Comparison of ENCODE assay signal across 13 cellular contexts in the genomic region with DNA sequence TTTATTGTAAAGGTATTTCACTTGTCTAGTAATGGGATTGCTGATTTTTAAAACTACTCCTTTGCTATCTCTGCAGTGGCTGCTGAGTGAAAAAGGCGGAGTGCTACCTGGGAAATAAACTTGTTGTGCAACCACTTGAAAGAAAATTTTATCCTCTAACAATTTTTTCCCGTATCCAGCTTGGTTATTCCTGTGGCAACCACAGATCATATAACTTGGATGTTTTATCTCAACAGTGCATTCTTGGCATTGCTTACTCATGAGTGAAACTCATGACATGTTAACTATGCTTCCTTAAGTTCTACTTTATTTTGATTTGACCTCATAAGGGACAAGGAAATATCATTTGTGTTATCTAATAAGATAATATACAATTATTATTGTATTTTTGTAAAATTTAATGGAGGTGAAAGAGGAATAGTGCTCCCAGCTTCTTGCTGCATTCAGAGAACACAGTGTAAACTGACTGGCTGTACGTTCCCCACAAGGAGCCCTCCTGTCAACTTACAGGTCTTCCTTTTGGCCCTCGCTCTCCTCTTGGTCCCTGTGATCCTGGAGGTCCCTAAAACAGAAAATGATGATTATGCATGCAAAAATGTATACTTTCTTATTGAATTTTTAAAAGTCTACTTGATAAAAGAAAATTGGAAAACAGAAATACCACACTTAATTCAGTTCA.
A peak's percentile ranks its signal among the peaks of the same experiment; 100 is the strongest.
DNase-seq lines count a peak whose midpoint lies in the region; ATAC-seq and TF ChIP-seq lines count a peak whose summit lies in the region.
"Had no signal": no experiment of that assay in that cellular context is flagged by ENCODE, and none has a peak within 500 bp of the region (broad histone marks: within the 10 kb centered on the region; RNA-seq: fewer than 3 reads in every experiment).

No MANE protein-coding gene starts in this region.

- peaks cover 56% of the 10 kb centered on the region for H3K36me3 Mint-ChIP-seq in osteocyte (ENCODE audit: unreplicated experiment)
- H3K36me3 Mint-ChIP-seq in stimulated activated effector memory CD8-positive, alpha-beta T cell treated with anti-CD3 and anti-CD28 coated beads, Interleukin-12 subunit alpha, Interleukin-12 subunit beta, amount 100 ng/mL, for 72 hours, result no peaks in the 10 kb centered on the region

- TSS peak; percentile 46 for BruUV-seq in PC-3 (replicated peaks; lab: Mats Ljungman, UMichigan)

- H3K4me2 ChIP-seq in PC-3 (ENCODE audit: low read length), result 0 out of 2 replicates have a peak overlapping the region, but pooled peaks have one; percentile 27
- H3K4me2 ChIP-seq: GM23338 had no signal

- CTCF ChIA-PET in PC-3 (lab: Charles Lee), result no interaction called here

- no peaks in the 10 kb centered on the region for H3K9me3 Mint-ChIP-seq in osteocyte (ENCODE audit: unreplicated experiment)
- H3K9me3 Mint-ChIP-seq in stimulated activated effector memory CD8-positive, alpha-beta T cell treated with anti-CD3 and anti-CD28 coated beads, Interleukin-12 subunit alpha, Interleukin-12 subunit beta, amount 100 ng/mL, for 72 hours, result no peaks in the 10 kb centered on the region
- H3K9me3 Mint-ChIP-seq: GM23338; stimulated activated naive CD8-positive, alpha-beta T cell treated with anti-CD3 and anti-CD28 coated beads, Interleukin-15, amount 100 ng/mL, for 72 hours had no signal

- no peaks in the 10 kb centered on the region for H3F3A ChIP-seq in PC-3 (ENCODE audit: low read length, unreplicated experiment)

- no peaks in the 10 kb centered on the region for H3K79me2 ChIP-seq in PC-3 (ENCODE audit: low read length)

- POLR2A ChIA-PET in PC-3 (lab: Charles Lee; ENCODE audit: unreplicated experiment), result no interaction called here

- no peak overlapping the region for H2AFZ ChIP-seq in PC-3 (ENCODE audit: low read length)
- H2AFZ ChIP-seq: GM23338 had no signal

- peak; percentile 70 for DNase-seq in Caki2 (ENCODE audit: low read depth)
- DNase-seq in PC-3, result peak; percentile 88
- DNase-seq in epithelial cell of proximal tubule (ENCODE audit: low read depth), result peak; percentile 54
- no peak for DNase-seq in osteocyte (ENCODE audit: extremely low spot score, unreplicated experiment)
- no peak for DNase-seq in stimulated activated effector memory CD8-positive, alpha-beta T cell treated with anti-CD3 and anti-CD28 coated beads, Interleukin-12 subunit alpha, Interleukin-12 subunit beta, amount 100 ng/mL, for 72 hours (ENCODE audit: low spot score in 2 of 2)
- no peak for DNase-seq in retina
- DNase-seq: NCI-H69; stimulated activated naive CD8-positive, alpha-beta T cell treated with anti-CD3 and anti-CD28 coated beads, Interleukin-15, amount 100 ng/mL, for 72 hours; T-helper 1 cell had no signal

- intact Hi-C loops in PC-3 (cut with micrococcal nuclease), result loop anchor here (2.0 kb wide), 1 partner anchor 126 kb away; no protein-coding TSS in a partner anchor

- no peak overlapping the region for H3K4me3 ChIP-seq in PC-3 (ENCODE audit: low read length)
- no peak overlapping the region for H3K4me3 ChIP-seq in epithelial cell of proximal tubule (ENCODE audit: low read depth, low read length)
- H3K4me3 ChIP-seq: ascending aorta, GM23338 had no signal

- ATAC-seq in PC-3, result peak; percentile 86
- no peak for ATAC-seq in stimulated activated effector memory CD8-positive, alpha-beta T cell treated with anti-CD3 and anti-CD28 coated beads, Interleukin-12 subunit alpha, Interleukin-12 subunit beta, amount 100 ng/mL, for 72 hours
- ATAC-seq in GM21515 (IDR thresholded peaks at IDR 0.05; ENCODE audit: unreplicated experiment), result no peak
- ATAC-seq in GM21390 (IDR thresholded peaks at IDR 0.05; ENCODE audit: unreplicated experiment), result no peak
- ATAC-seq: GM23338; stimulated activated naive CD8-positive, alpha-beta T cell treated with anti-CD3 and anti-CD28 coated beads, Interleukin-15, amount 100 ng/mL, for 72 hours had no signal

- peaks cover 34% of the 10 kb centered on the region for H3K4me1 ChIP-seq in PC-3 (ENCODE audit: insufficient read depth, low read length)

- in situ Hi-C loops in Caki2 (cut with HindIII; ENCODE audit: low pct_unique_long_range_greater_than_20kb, low sequenced_read_pairs), result no loop called here

- no peaks in the 10 kb centered on the region for H3K9me3 ChIP-seq in PC-3 (ENCODE audit: low read length)
- H3K9me3 ChIP-seq: ascending aorta had no signal

- H3K27me3 ChIP-seq in PC-3 (ENCODE audit: low read length), result no peaks in the 10 kb centered on the region
- H3K27me3 ChIP-seq: ascending aorta had no signal

- peak overlapping the region; percentile 22 for H3K27ac ChIP-seq in PC-3 (ENCODE audit: low read length)

- H3K4me3 Mint-ChIP-seq in osteocyte (ENCODE audit: unreplicated experiment), result peak overlapping the region; percentile 3
- no peak overlapping the region for H3K4me3 Mint-ChIP-seq in stimulated activated effector memory CD8-positive, alpha-beta T cell treated with anti-CD3 and anti-CD28 coated beads, Interleukin-12 subunit alpha, Interleukin-12 subunit beta, amount 100 ng/mL, for 72 hours
- H3K4me3 Mint-ChIP-seq: GM23338; stimulated activated naive CD8-positive, alpha-beta T cell treated with anti-CD3 and anti-CD28 coated beads, Interleukin-15, amount 100 ng/mL, for 72 hours had no signal

- H3K36me3 ChIP-seq in PC-3 (ENCODE audit: low read depth, low read length), result peaks cover 10% of the 10 kb centered on the region; the same call in 1 of the 2 replicates

- TF ChIP-seq CTCF in PC-3 (conservative IDR thresholded peaks at IDR 0.05; ENCODE audit: low read depth, low read length) (no peak), epithelial cell of proximal tubule (conservative IDR thresholded peaks at IDR 0.05; ENCODE audit: low read depth, low read length) (no peak), osteocyte (IDR thresholded peaks at IDR 0.05) (no peak)

- H3K27me3 Mint-ChIP-seq in osteocyte (ENCODE audit: unreplicated experiment), result no peaks in the 10 kb centered on the region
- H3K27me3 Mint-ChIP-seq: stimulated activated naive CD8-positive, alpha-beta T cell treated with anti-CD3 and anti-CD28 coated beads, Interleukin-15, amount 100 ng/mL, for 72 hours had no signal

- peak overlapping the region; percentile 88 for H3K27ac Mint-ChIP-seq in osteocyte (ENCODE audit: unreplicated experiment)
- H3K27ac Mint-ChIP-seq in stimulated activated effector memory CD8-positive, alpha-beta T cell treated with anti-CD3 and anti-CD28 coated beads, Interleukin-12 subunit alpha, Interleukin-12 subunit beta, amount 100 ng/mL, for 72 hours, result no peak overlapping the region
- H3K27ac Mint-ChIP-seq: GM23338; stimulated activated naive CD8-positive, alpha-beta T cell treated with anti-CD3 and anti-CD28 coated beads, Interleukin-15, amount 100 ng/mL, for 72 hours had no signal

- H3K9ac ChIP-seq in PC-3 (ENCODE audit: low read length), result no peak overlapping the region

- no peaks in the 10 kb centered on the region for H3K9me2 ChIP-seq in PC-3 (replicated peaks; ENCODE audit: low read length)

- no peaks in the 10 kb centered on the region for H4K20me1 ChIP-seq in PC-3 (ENCODE audit: low read length)

- H3K4me1 Mint-ChIP-seq in osteocyte (ENCODE audit: unreplicated experiment), result peaks cover 66% of the 10 kb centered on the region
- no peaks in the 10 kb centered on the region for H3K4me1 Mint-ChIP-seq in stimulated activated effector memory CD8-positive, alpha-beta T cell treated with anti-CD3 and anti-CD28 coated beads, Interleukin-12 subunit alpha, Interleukin-12 subunit beta, amount 100 ng/mL, for 72 hours
- H3K4me1 Mint-ChIP-seq: GM23338; stimulated activated naive CD8-positive, alpha-beta T cell treated with anti-CD3 and anti-CD28 coated beads, Interleukin-15, amount 100 ng/mL, for 72 hours had no signal

Comparison
In these comparisons a context has a peak if more than half of its experiments do, and no peak if none do; other contexts are left out.
1. DNase-seq: peak in Caki2 (single experiment), PC-3 (single experiment) and epithelial cell of proximal tubule (single experiment); none in osteocyte (single experiment), stimulated activated effector memory CD8-positive, alpha-beta T cell treated with anti-CD3 and anti-CD28 coated beads, Interleukin-12 subunit alpha, Interleukin-12 subunit beta, amount 100 ng/mL, for 72 hours (0 of 2) and retina (single experiment).